ENCODE assay signal across 2 cellular contexts in the genomic region with DNA sequence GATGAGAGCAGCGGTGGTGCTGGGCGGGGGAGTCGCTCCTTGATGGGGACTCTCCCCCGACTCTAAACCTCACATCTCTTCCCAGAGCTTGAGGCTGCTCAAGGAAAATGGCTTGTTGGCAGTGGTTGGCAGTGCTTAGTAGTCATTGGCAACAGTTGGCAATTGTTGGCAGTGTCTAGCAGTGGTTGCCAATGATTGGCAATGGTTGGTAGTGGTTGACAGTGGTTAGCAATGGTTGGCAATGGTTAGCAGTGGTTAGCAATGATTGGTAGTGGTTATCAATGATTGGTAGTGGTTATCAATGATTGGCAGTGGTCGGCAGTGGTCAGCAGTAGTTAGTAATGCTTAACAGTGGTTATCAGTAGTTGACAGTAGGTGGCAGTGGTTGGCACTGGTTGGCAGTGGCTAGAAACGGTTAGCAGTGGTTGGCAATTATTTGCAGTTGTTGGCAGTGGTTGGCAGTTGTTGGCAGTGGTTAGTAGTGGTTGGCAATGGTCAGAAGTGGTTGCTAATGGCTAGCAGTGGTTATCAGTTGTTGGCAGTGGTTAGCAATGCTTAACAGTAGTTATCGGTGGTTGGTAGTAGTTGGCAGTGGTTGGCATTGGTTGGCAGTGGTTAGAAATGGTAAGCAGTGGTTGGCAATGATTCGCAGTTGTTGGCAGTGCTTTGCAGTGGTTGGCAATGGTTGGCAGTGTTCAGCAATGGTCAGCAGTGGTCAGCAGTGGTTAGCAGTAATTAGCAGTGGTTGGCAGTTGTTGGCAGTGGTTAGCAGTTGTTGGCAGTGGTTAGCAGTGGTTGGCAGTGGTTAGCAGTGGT.
TF ChIP-seq lines count a peak whose summit lies in the region.

No MANE protein-coding gene starts in this region.

TF ChIP-seq in K562, 482 proteins besides CTCF, POLR2A, EP300 and RAD21:
- TF ChIP-seq, protein P1, sequence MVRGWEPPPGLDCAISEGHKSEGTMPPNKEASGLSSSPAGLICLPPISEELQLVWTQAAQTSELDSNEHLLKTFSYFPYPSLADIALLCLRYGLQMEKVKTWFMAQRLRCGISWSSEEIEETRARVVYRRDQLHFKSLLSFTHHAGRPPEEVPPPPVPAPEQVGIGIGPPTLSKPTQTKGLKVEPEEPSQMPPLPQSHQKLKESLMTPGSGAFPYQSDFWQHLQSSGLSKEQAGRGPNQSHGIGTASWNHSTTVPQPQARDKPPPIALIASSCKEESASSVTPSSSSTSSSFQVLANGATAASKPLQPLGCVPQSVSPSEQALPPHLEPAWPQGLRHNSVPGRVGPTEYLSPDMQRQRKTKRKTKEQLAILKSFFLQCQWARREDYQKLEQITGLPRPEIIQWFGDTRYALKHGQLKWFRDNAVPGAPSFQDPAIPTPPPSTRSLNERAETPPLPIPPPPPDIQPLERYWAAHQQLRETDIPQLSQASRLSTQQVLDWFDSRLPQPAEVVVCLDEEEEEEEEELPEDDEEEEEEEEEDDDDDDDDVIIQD (CRISPR knock-in tag; IDR thresholded peaks at IDR 0.05), result no peak
- TF ChIP-seq EGR1 (conservative IDR thresholded peaks at IDR 0.05) (no peak), HMBOX1 (IDR thresholded peaks at IDR 0.05) (0 out of 2 replicates have a peak, but pooled peaks have one; percentile 6)

TF ChIP-seq in WTC11, 78 proteins besides CTCF, POLR2A, EP300 and RAD21:
- TF ChIP-seq PRDM15 (CRISPR knock-in tag; IDR thresholded peaks at IDR 0.05) (no peak), ZNF232 (CRISPR knock-in tag; IDR thresholded peaks at IDR 0.05) (no peak), ZNF263 (CRISPR knock-in tag; IDR thresholded peaks at IDR 0.05; ENCODE audit: low read depth) (no peak), USF1 (CRISPR knock-in tag; IDR thresholded peaks at IDR 0.05) (no peak), ZNF396 (CRISPR knock-in tag; IDR thresholded peaks at IDR 0.05; ENCODE audit: borderline replicate concordance) (no peak)
TF ChIP-seq in WTC11: peak in this region for 0.
